ENCODE assay signal across 35 cellular contexts in the genomic region with DNA sequence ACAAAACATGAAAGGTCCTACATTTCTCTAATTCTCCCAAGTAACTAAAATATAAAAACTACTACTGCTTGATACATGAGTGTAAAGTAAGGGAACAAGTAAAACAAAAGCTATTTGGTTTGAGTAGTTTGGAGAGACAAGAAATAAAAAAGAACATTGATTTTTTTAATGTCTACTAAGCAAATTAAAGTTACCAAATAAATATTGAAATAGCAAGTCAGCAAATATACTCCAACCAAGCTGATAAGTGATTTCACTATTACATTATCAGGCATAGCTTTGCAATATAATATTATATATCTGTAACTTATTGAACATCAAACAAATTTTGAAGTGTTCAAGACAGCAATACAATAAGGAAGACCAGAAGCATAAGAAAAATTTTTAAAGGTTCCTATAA.
"Had no signal": no experiment of that assay in that cellular context is flagged by ENCODE, and none has a peak within 500 bp of the region (broad histone marks: within the 10 kb centered on the region; RNA-seq: fewer than 3 reads in every experiment).

No MANE protein-coding gene starts in this region.

- ATAC-seq: activated CD4-positive, alpha-beta T cell treated with anti-CD3 and anti-CD28 coated beads for 36 hours; activated CD8-positive, alpha-beta memory T cell treated with anti-CD3 and anti-CD28 coated beads, Interleukin-2, amount 10 ng/mL, durations not matched to agents 7 days and 5 days; activated CD8-positive, alpha-beta T cell treated with anti-CD3 and anti-CD28 coated beads, Interleukin-2, amount 10 ng/mL, durations not matched to agents 7 days and 5 days; activated naive CD8-positive, alpha-beta T cell treated with anti-CD3 and anti-CD28 coated beads, Interleukin-2, amount 50 U/mL, for 24 hours; body of pancreas; gastroesophageal sphincter; T-cell; T-helper 17 cell had no signal

- H3K4me1 ChIP-seq: adrenal gland, colonic mucosa, esophagus squamous epithelium, gastroesophageal sphincter had no signal

- H3K27me3 Mint-ChIP-seq: activated CD4-positive, alpha-beta memory T cell treated with anti-CD3 and anti-CD28 coated beads for 36 hours; activated CD4-positive, alpha-beta T cell treated with anti-CD3 and anti-CD28 coated beads for 36 hours; activated CD4-positive, alpha-beta T cell treated with anti-CD3 and anti-CD28 coated beads, Interleukin-2, amount 10 ng/mL, durations not matched to agents 24 days and 14 days; activated CD8-positive, alpha-beta memory T cell treated with anti-CD3 and anti-CD28 coated beads, Interleukin-2, amount 10 ng/mL, durations not matched to agents 7 days and 5 days; activated naive CD4-positive, alpha-beta T cell treated with anti-CD3 and anti-CD28 coated beads, Interleukin-2, amount 50 U/mL, for 24 hours; activated naive CD8-positive, alpha-beta T cell treated with anti-CD3 and anti-CD28 coated beads for 36 hours; activated naive CD8-positive, alpha-beta T cell treated with anti-CD3 and anti-CD28 coated beads, Interleukin-2, amount 50 U/mL, for 24 hours; T-cell; T-helper 17 cell had no signal

- H3K9me3 Mint-ChIP-seq: activated CD4-positive, alpha-beta memory T cell treated with anti-CD3 and anti-CD28 coated beads for 36 hours; activated CD4-positive, alpha-beta T cell treated with anti-CD3 and anti-CD28 coated beads, Interleukin-2, amount 10 ng/mL, durations not matched to agents 24 days and 14 days; activated naive CD4-positive, alpha-beta T cell treated with anti-CD3 and anti-CD28 coated beads, Interleukin-2, amount 50 U/mL, for 24 hours; activated naive CD8-positive, alpha-beta T cell treated with anti-CD3 and anti-CD28 coated beads for 36 hours; activated T-helper 1 cell treated with anti-CD3 and anti-CD28 coated beads, Interleukin-12 subunit alpha, Interleukin-12 subunit beta, Interleukin-2, Interleukin-4 antibody, amounts not matched to agents 30 ng/mL and 10 ng/mL and 1 ng/mL, durations not matched to agents 14 hours and 24 hours and 36 hours; activated T-helper 2 cell treated with anti-CD3 and anti-CD28 coated beads, Interferon-gamma antibody, Interleukin-2, Interleukin-4, amounts not matched to agents 10 μg/mL and 5 μg/mL and 100 μg/mL, durations not matched to agents 14 hours and 24 hours and 36 hours; T-cell; T-helper 2 cell treated with Interferon-gamma antibody and Interleukin-4, amounts not matched to agents 5 μg/mL and 100 μg/mL, for 36 hours had no signal

- DNase-seq: activated CD4-positive, alpha-beta memory T cell treated with anti-CD3 and anti-CD28 coated beads for 36 hours; activated CD4-positive, alpha-beta T cell treated with anti-CD3 and anti-CD28 coated beads for 36 hours; activated CD4-positive, alpha-beta T cell treated with anti-CD3 and anti-CD28 coated beads, Interleukin-2, amount 10 ng/mL, durations not matched to agents 24 days and 14 days; activated CD4-positive, CD25-positive, alpha-beta regulatory T cell; activated CD4-positive, CD25-positive, alpha-beta regulatory T cell treated with anti-CD3 and anti-CD28 coated beads, Interleukin-2, amount 50 U/mL, for 72 hours; activated CD8-positive, alpha-beta memory T cell treated with anti-CD3 and anti-CD28 coated beads, Interleukin-2, amount 10 ng/mL, durations not matched to agents 7 days and 5 days; activated CD8-positive, alpha-beta memory T cell treated with anti-CD3 and anti-CD28 coated beads, Interleukin-2, amount 50 U/mL, for 4 hours; activated CD8-positive, alpha-beta T cell treated with anti-CD3 and anti-CD28 coated beads, Interleukin-2, amount 10 ng/mL, durations not matched to agents 7 days and 5 days; activated effector memory CD4-positive, alpha-beta T cell treated with anti-CD3 and anti-CD28 coated beads, Interleukin-2, amount 50 U/mL, for 16 hours; activated naive CD4-positive, alpha-beta T cell treated with anti-CD3 and anti-CD28 coated beads for 36 hours; activated naive CD8-positive, alpha-beta T cell treated with anti-CD3 and anti-CD28 coated beads for 36 hours; activated naive CD8-positive, alpha-beta T cell treated with anti-CD3 and anti-CD28 coated beads, Interleukin-2, amount 50 U/mL, for 24 hours; activated T-cell treated with anti-CD3 and anti-CD28 coated beads, Interleukin-2, amount 50 U/mL, for 1 hour; activated T-cell treated with anti-CD3 and anti-CD28 coated beads, Interleukin-2, amount 50 U/mL, for 48 hours; adrenal gland; amygdala; aorta; body of pancreas; caudate nucleus; colonic mucosa; effector CD8-positive, alpha-beta T cell; esophagus squamous epithelium; foreskin melanocyte; head of caudate nucleus; T-cell; T-helper 17 cell; T1000 had no signal

- H3K27ac Mint-ChIP-seq: activated CD4-positive, alpha-beta memory T cell treated with anti-CD3 and anti-CD28 coated beads for 36 hours; activated CD4-positive, alpha-beta T cell treated with anti-CD3 and anti-CD28 coated beads for 36 hours; activated CD4-positive, alpha-beta T cell treated with anti-CD3 and anti-CD28 coated beads, Interleukin-2, amount 10 ng/mL, durations not matched to agents 24 days and 14 days; activated CD8-positive, alpha-beta memory T cell treated with anti-CD3 and anti-CD28 coated beads, Interleukin-2, amount 10 ng/mL, durations not matched to agents 7 days and 5 days; activated CD8-positive, alpha-beta T cell treated with anti-CD3 and anti-CD28 coated beads, Interleukin-2, amount 10 ng/mL, durations not matched to agents 7 days and 5 days; activated naive CD4-positive, alpha-beta T cell treated with anti-CD3 and anti-CD28 coated beads for 36 hours; activated naive CD4-positive, alpha-beta T cell treated with anti-CD3 and anti-CD28 coated beads, Interleukin-2, amount 50 U/mL, for 24 hours; activated naive CD8-positive, alpha-beta T cell treated with anti-CD3 and anti-CD28 coated beads for 36 hours; activated naive CD8-positive, alpha-beta T cell treated with anti-CD3 and anti-CD28 coated beads, Interleukin-2, amount 50 U/mL, for 24 hours; activated T-helper 1 cell treated with anti-CD3 and anti-CD28 coated beads, Interleukin-12 subunit alpha, Interleukin-12 subunit beta, Interleukin-2, Interleukin-4 antibody, amounts not matched to agents 30 ng/mL and 10 ng/mL and 1 ng/mL, durations not matched to agents 14 hours and 24 hours and 36 hours; activated T-helper 2 cell treated with anti-CD3 and anti-CD28 coated beads, Interferon-gamma antibody, Interleukin-2, Interleukin-4, amounts not matched to agents 10 μg/mL and 5 μg/mL and 100 μg/mL, durations not matched to agents 14 hours and 24 hours and 36 hours; T-cell; T-helper 17 cell; T-helper 2 cell treated with Interferon-gamma antibody and Interleukin-4, amounts not matched to agents 5 μg/mL and 100 μg/mL, for 36 hours had no signal

- H3K4me1 Mint-ChIP-seq: activated CD4-positive, alpha-beta T cell treated with anti-CD3 and anti-CD28 coated beads for 36 hours; activated naive CD4-positive, alpha-beta T cell treated with anti-CD3 and anti-CD28 coated beads, Interleukin-2, amount 50 U/mL, for 24 hours had no signal

- H3K27me3 ChIP-seq: adrenal gland, body of pancreas, colonic mucosa, esophagus squamous epithelium, gastroesophageal sphincter had no signal

- H3K27ac ChIP-seq: adrenal gland, body of pancreas, colonic mucosa, epithelial cell of prostate, esophagus squamous epithelium, gastroesophageal sphincter had no signal

- H3K4me3 Mint-ChIP-seq: activated CD4-positive, alpha-beta memory T cell treated with anti-CD3 and anti-CD28 coated beads for 36 hours; activated CD4-positive, alpha-beta T cell treated with anti-CD3 and anti-CD28 coated beads for 36 hours; activated CD4-positive, alpha-beta T cell treated with anti-CD3 and anti-CD28 coated beads, Interleukin-2, amount 10 ng/mL, durations not matched to agents 24 days and 14 days; activated CD8-positive, alpha-beta memory T cell treated with anti-CD3 and anti-CD28 coated beads, Interleukin-2, amount 10 ng/mL, durations not matched to agents 7 days and 5 days; activated CD8-positive, alpha-beta T cell treated with anti-CD3 and anti-CD28 coated beads, Interleukin-2, amount 10 ng/mL, durations not matched to agents 7 days and 5 days; activated naive CD4-positive, alpha-beta T cell treated with anti-CD3 and anti-CD28 coated beads for 36 hours; activated naive CD4-positive, alpha-beta T cell treated with anti-CD3 and anti-CD28 coated beads, Interleukin-2, amount 50 U/mL, for 24 hours; activated naive CD8-positive, alpha-beta T cell treated with anti-CD3 and anti-CD28 coated beads for 36 hours; activated naive CD8-positive, alpha-beta T cell treated with anti-CD3 and anti-CD28 coated beads, Interleukin-2, amount 50 U/mL, for 24 hours; activated T-helper 1 cell treated with anti-CD3 and anti-CD28 coated beads, Interleukin-12 subunit alpha, Interleukin-12 subunit beta, Interleukin-2, Interleukin-4 antibody, amounts not matched to agents 30 ng/mL and 10 ng/mL and 1 ng/mL, durations not matched to agents 14 hours and 24 hours and 36 hours; T-cell; T-helper 17 cell; T-helper 2 cell treated with Interferon-gamma antibody and Interleukin-4, amounts not matched to agents 5 μg/mL and 100 μg/mL, for 36 hours had no signal

- FAIRE-seq: endometrium, endothelial cell of umbilical vein had no signal

- H3K9me3 ChIP-seq: adrenal gland, body of pancreas, colonic mucosa, esophagus squamous epithelium, gastroesophageal sphincter had no signal

- H3K36me3 ChIP-seq: adrenal gland, colonic mucosa had no signal

- H3K4me3 ChIP-seq: adrenal gland, body of pancreas, colonic mucosa, esophagus squamous epithelium, gastroesophageal sphincter had no signal
